1 cellular context compared by ENCODE assay signal in the genomic region with DNA sequence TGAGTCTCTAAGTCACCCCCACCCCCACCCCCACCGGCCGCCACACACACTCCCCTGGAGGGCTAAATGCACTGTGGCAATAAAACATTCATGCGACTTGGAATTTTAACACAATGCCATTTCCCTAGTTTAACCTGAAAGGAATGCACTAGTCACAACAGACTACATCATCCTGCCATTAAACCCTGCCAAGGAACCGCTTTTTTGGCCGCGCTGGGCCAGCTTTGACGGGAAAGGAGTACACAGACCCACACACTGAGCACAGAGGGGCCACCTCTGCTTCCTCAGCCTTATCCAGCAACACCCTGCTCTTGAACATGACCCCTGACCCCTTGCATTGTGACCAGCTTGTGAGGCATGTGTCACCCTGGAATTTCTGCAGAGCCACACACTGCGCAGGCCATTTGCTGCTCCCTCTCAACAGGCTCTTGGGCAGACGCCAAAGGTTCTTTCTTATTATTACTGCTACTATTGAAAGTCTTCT.
A peak's percentile ranks its signal among the peaks of the same experiment; 100 is the strongest.
TF ChIP-seq lines count a peak whose summit lies in the region.

No MANE protein-coding gene starts in this region.

TF ChIP-seq in A549, 52 proteins besides CTCF, POLR2A, EP300 and RAD21 (continued from another document):
- TF ChIP-seq GATA3 (IDR thresholded peaks at IDR 0.05; ENCODE audit: borderline replicate concordance) = peak; percentile 94
- peak; percentile 94 to 98 for TF ChIP-seq JUN (IDR thresholded peaks at IDR 0.05)
- TF ChIP-seq FOXS1 (CRISPR knock-in tag; IDR thresholded peaks at IDR 0.05) = no peak
